In the genomic region with DNA sequence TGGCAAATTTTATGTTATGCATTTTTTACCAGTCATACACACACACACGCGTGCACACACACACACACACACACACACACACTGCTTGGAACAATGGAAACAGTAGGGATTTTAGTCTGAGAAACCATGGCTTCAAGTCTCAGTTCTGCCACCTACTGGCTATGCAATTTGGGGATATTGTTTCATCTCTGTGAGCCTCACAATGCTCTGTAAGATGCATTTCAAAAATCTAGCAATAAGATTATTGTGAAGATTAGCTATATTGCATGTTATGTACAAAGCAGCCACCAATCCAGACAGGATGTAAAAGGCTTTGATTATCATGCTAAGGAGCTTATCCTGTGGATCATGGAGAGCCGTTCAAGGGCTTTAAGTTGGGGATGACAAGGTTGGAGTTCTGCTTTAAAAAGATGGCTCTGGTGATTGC, we compare ENCODE assay signal across 8 cellular contexts.
DNase-seq lines count a peak whose midpoint lies in the region; ATAC-seq, FAIRE-seq and TF ChIP-seq lines count a peak whose summit lies in the region.

No MANE protein-coding gene starts in this region.

- no peaks in the 10 kb centered on the region for H3K36me3 Mint-ChIP-seq in activated CD8-positive, alpha-beta T cell treated with anti-CD3 and anti-CD28 coated beads, Interleukin-2, amount 10 ng/mL, durations not matched to agents 7 days and 5 days (ENCODE audit: low read depth)

- POLR2A ChIA-PET in activated CD8-positive, alpha-beta T cell treated with anti-CD3 and anti-CD28 coated beads, Interleukin-2, amount 10 ng/mL, durations not matched to agents 7 days and 5 days (lab: Charles Lee) = no interaction called here

- intact Hi-C loops in kidney (cut with DNase I) = no loop called here

- H3K4me3 Mint-ChIP-seq in activated CD8-positive, alpha-beta T cell treated with anti-CD3 and anti-CD28 coated beads, Interleukin-2, amount 10 ng/mL, durations not matched to agents 7 days and 5 days = no peak overlapping the region

- H3K9me3 Mint-ChIP-seq in activated CD8-positive, alpha-beta T cell treated with anti-CD3 and anti-CD28 coated beads, Interleukin-2, amount 10 ng/mL, durations not matched to agents 7 days and 5 days (ENCODE audit: insufficient read depth) = no peaks in the 10 kb centered on the region

- peaks cover 16% of the 10 kb centered on the region for H3K4me1 Mint-ChIP-seq in activated CD8-positive, alpha-beta T cell treated with anti-CD3 and anti-CD28 coated beads, Interleukin-2, amount 10 ng/mL, durations not matched to agents 7 days and 5 days (ENCODE audit: low read depth)

- no peaks in the 10 kb centered on the region for H3K9me3 ChIP-seq in kidney (ENCODE audit: control insufficient read depth in 1 of 2, low read length in 2 of 2)

- H3K27ac Mint-ChIP-seq in activated CD8-positive, alpha-beta T cell treated with anti-CD3 and anti-CD28 coated beads, Interleukin-2, amount 10 ng/mL, durations not matched to agents 7 days and 5 days = no peak overlapping the region

- no peaks in the 10 kb centered on the region for H3K27me3 Mint-ChIP-seq in activated CD8-positive, alpha-beta T cell treated with anti-CD3 and anti-CD28 coated beads, Interleukin-2, amount 10 ng/mL, durations not matched to agents 7 days and 5 days (ENCODE audit: low read depth)

- FAIRE-seq in kidney (lab: Jason Lieb, UNC) = no peak

- ATAC-seq in activated CD8-positive, alpha-beta T cell treated with anti-CD3 and anti-CD28 coated beads, Interleukin-2, amount 10 ng/mL, durations not matched to agents 7 days and 5 days = peak; percentile 30
- no peak for ATAC-seq in GM19023 (IDR thresholded peaks at IDR 0.05; ENCODE audit: unreplicated experiment)
- ATAC-seq in GM18861 (IDR thresholded peaks at IDR 0.05; ENCODE audit: unreplicated experiment) = no peak

- TF ChIP-seq CTCF in GM12872 (IDR thresholded peaks at IDR 0.05; ENCODE audit: insufficient read depth, low read depth, low read length) (peak; percentile 67), kidney (IDR thresholded peaks at IDR 0.05; ENCODE audit: borderline replicate concordance, extremely low read depth, insufficient read depth) (peak; percentile 46)

- no peak overlapping the region for H3K9ac ChIP-seq in kidney (ENCODE audit: low read length in 2 of 2)

- H3K36me3 ChIP-seq in kidney (ENCODE audit: control insufficient read depth in 1 of 2, insufficient read depth in 2 of 2, low read length in 2 of 2) = no peaks in the 10 kb centered on the region

- no peaks in the 10 kb centered on the region for H3K4me1 ChIP-seq in kidney (ENCODE audit: control insufficient read depth in 1 of 2, insufficient read depth in 1 of 2, low read depth in 1 of 2, low read length in 2 of 2)

- DNase-seq in AG08396 (ENCODE audit: low spot score) (peak; percentile 20), NCI-H2029 treated with DMSO at 0.1 percent for 48 hours (lab: John Stamatoyannopoulos, UW) (peak; percentile 13), kidney (no peak), ecto neural progenitor cell (ENCODE audit: low spot score) (no peak)
- peak; percentile 37 for DNase-seq in activated CD8-positive, alpha-beta T cell treated with anti-CD3 and anti-CD28 coated beads, Interleukin-2, amount 10 ng/mL, durations not matched to agents 7 days and 5 days

- CTCF ChIA-PET in activated CD8-positive, alpha-beta T cell treated with anti-CD3 and anti-CD28 coated beads, Interleukin-2, amount 10 ng/mL, durations not matched to agents 7 days and 5 days (lab: Charles Lee) = interaction anchor here (1.1 to 2.5 kb wide), 3 partner anchors 15 to 17 kb away, joined by 4 to 9 read pairs (median 4); no protein-coding TSS in a partner anchor

- H3K4me3 ChIP-seq in kidney (ENCODE audit: low read length in 2 of 2) = no peak overlapping the region

- H3K27ac ChIP-seq in kidney (ENCODE audit: low read depth in 2 of 2, low read length in 2 of 2) = no peak overlapping the region

Comparison
In these comparisons a context has a peak if more than half of its experiments do, and no peak if none do; other contexts are left out.
1. DNase-seq: peak in AG08396 (single experiment), NCI-H2029 treated with DMSO at 0.1 percent for 48 hours (single experiment) and activated CD8-positive, alpha-beta T cell treated with anti-CD3 and anti-CD28 coated beads, Interleukin-2, amount 10 ng/mL, durations not matched to agents 7 days and 5 days (single experiment); none in kidney (single experiment) and ecto neural progenitor cell (single experiment).